ENCODE assay signal across 20 cellular contexts in the genomic region with DNA sequence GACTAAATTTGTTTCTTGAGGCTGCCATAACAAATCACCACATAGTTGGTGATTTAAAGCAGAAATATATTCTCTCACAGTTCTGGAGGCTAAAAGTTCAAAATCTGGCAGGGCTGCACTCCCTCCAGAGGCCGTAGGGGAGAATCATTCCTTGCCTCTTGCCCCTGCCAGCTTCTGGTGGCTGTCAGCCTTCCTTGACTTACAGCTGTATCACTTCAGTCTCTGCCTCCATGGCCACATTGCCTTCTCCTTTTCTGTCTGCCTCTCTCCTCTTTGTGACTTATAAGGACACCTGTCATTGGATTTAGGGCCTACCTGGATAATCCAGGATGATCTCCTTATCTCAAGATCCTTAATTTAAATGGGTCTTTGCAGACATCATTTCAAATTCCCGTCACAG. TPM values are rescaled to one million over a fixed set of nuclear protein-coding genes. Genes with fewer than 3 reads are reported as not detected.
DNase-seq lines count a peak whose midpoint lies in the region; ATAC-seq and TF ChIP-seq lines count a peak whose summit lies in the region.
"Had no signal": no experiment of that assay in that cellular context is flagged by ENCODE, and none has a peak within 500 bp of the region (broad histone marks: within the 10 kb centered on the region; RNA-seq: fewer than 3 reads in every experiment).

No MANE protein-coding gene starts in this region.

- H3K9me3 Mint-ChIP-seq in type B pancreatic cell: no peaks in the 10 kb centered on the region
- H3K9me3 Mint-ChIP-seq in activated CD4-positive, alpha-beta T cell treated with anti-CD3 and anti-CD28 coated beads for 36 hours (ENCODE audit: low read depth): no peaks in the 10 kb centered on the region
- H3K9me3 Mint-ChIP-seq: activated CD4-positive, alpha-beta memory T cell treated with anti-CD3 and anti-CD28 coated beads for 36 hours; naive B cell; T-helper 1 cell treated with Interleukin-12 subunit alpha and Interleukin-12 subunit beta and Interleukin-4 antibody, amounts not matched to agents 30 μg/mL and 1 μg/mL, for 36 hours had no signal

- POLR2A ChIA-PET in activated CD4-positive, alpha-beta T cell treated with anti-CD3 and anti-CD28 coated beads for 36 hours (lab: Charles Lee): no interaction called here

- DNase-seq in RKO (ENCODE audit: low spot score): peak; percentile 20
- no peak for DNase-seq in type B pancreatic cell (ENCODE audit: extremely low spot score, unreplicated experiment)
- DNase-seq in islet precursor cell: no peak
- DNase-seq in NCI-H1048 (lab: John Stamatoyannopoulos, UW): no peak
- no peak for DNase-seq in activated CD4-positive, alpha-beta T cell treated with anti-CD3 and anti-CD28 coated beads for 36 hours
- DNase-seq: activated CD4-positive, alpha-beta memory T cell treated with anti-CD3 and anti-CD28 coated beads for 36 hours; activated T-cell treated with anti-CD3 and anti-CD28 coated beads for 4 hours; caudate nucleus; KBM-7; kidney; naive B cell; NCI-H1092 treated with DMSO at 0.1 percent for 48 hours; NCI-H510A treated with DMSO at 0.1 percent for 48 hours; posterior cingulate gyrus; stimulated activated CD4-positive, alpha-beta T cell treated with anti-CD3 and anti-CD28 coated beads, Interleukin-1b, Interleukin-23, amount 100 ng/mL, for 48 hours; stimulated activated naive CD8-positive, alpha-beta T cell treated with anti-CD3 and anti-CD28 coated beads, Interleukin-15, Interleukin-2, amounts not matched to agents 100 U/mL and 50 U/mL, for 24 hours; tibial artery had no signal

- CTCF ChIA-PET in activated CD4-positive, alpha-beta T cell treated with anti-CD3 and anti-CD28 coated beads for 36 hours (lab: Charles Lee): no interaction called here

- no peak overlapping the region for H3K27ac Mint-ChIP-seq in type B pancreatic cell
- no peak overlapping the region for H3K27ac Mint-ChIP-seq in activated CD4-positive, alpha-beta T cell treated with anti-CD3 and anti-CD28 coated beads for 36 hours
- H3K27ac Mint-ChIP-seq: activated CD4-positive, alpha-beta memory T cell treated with anti-CD3 and anti-CD28 coated beads for 36 hours; T-helper 1 cell treated with Interleukin-12 subunit alpha and Interleukin-12 subunit beta and Interleukin-4 antibody, amounts not matched to agents 30 μg/mL and 1 μg/mL, for 36 hours had no signal

- peak; percentile 20 for TF ChIP-seq CTCF in type B pancreatic cell (conservative IDR thresholded peaks at IDR 0.05)

- peaks cover 17% of the 10 kb centered on the region for H3K4me1 Mint-ChIP-seq in type B pancreatic cell (ENCODE audit: unreplicated experiment)
- peaks cover 10% of the 10 kb centered on the region for H3K4me1 Mint-ChIP-seq in activated CD4-positive, alpha-beta T cell treated with anti-CD3 and anti-CD28 coated beads for 36 hours

- peaks cover 13% of the 10 kb centered on the region for H3K27me3 Mint-ChIP-seq in type B pancreatic cell
- H3K27me3 Mint-ChIP-seq in activated CD4-positive, alpha-beta T cell treated with anti-CD3 and anti-CD28 coated beads for 36 hours: no peaks in the 10 kb centered on the region
- H3K27me3 Mint-ChIP-seq: activated CD4-positive, alpha-beta memory T cell treated with anti-CD3 and anti-CD28 coated beads for 36 hours; naive B cell had no signal

- ATAC-seq in GM18870 (IDR thresholded peaks at IDR 0.05; ENCODE audit: unreplicated experiment): peak; percentile 3
- ATAC-seq in HG02884 (IDR thresholded peaks at IDR 0.05; ENCODE audit: unreplicated experiment): peak; percentile 8
- no peak for ATAC-seq in activated CD4-positive, alpha-beta T cell treated with anti-CD3 and anti-CD28 coated beads for 36 hours
- ATAC-seq: stimulated activated naive CD8-positive, alpha-beta T cell treated with anti-CD3 and anti-CD28 coated beads, Interleukin-15, Interleukin-2, amounts not matched to agents 100 U/mL and 50 U/mL, for 24 hours had no signal

- no peaks in the 10 kb centered on the region for H3K36me3 Mint-ChIP-seq in type B pancreatic cell
- H3K36me3 Mint-ChIP-seq in activated CD4-positive, alpha-beta T cell treated with anti-CD3 and anti-CD28 coated beads for 36 hours (ENCODE audit: low read depth): peaks cover 8% of the 10 kb centered on the region
- H3K36me3 Mint-ChIP-seq: activated CD4-positive, alpha-beta memory T cell treated with anti-CD3 and anti-CD28 coated beads for 36 hours; naive B cell had no signal

- intact Hi-C loops in activated CD4-positive, alpha-beta T cell treated with anti-CD3 and anti-CD28 coated beads for 36 hours (cut with DNase I, micrococcal nuclease): no loop called here

- H3K4me3 Mint-ChIP-seq in type B pancreatic cell: no peak overlapping the region
- H3K4me3 Mint-ChIP-seq in activated CD4-positive, alpha-beta T cell treated with anti-CD3 and anti-CD28 coated beads for 36 hours: no peak overlapping the region
- H3K4me3 Mint-ChIP-seq: activated CD4-positive, alpha-beta memory T cell treated with anti-CD3 and anti-CD28 coated beads for 36 hours; T-helper 1 cell treated with Interleukin-12 subunit alpha and Interleukin-12 subunit beta and Interleukin-4 antibody, amounts not matched to agents 30 μg/mL and 1 μg/mL, for 36 hours had no signal

RNA-seq across cellular contexts. Expression of gene LRRC4, which starts 5.8 kb away (rescaled TPM):
- total RNA-seq in type B pancreatic cell (ENCODE audit: low replicate concordance): 12.5 and 37.7 TPM in 2 replicates
- under 1 TPM; 0.37 to 0.50 TPM for total RNA-seq in activated CD4-positive, alpha-beta T cell treated with anti-CD3 and anti-CD28 coated beads for 36 hours
